ENCODE assay signal across 13 cellular contexts in genomic region chr2:190481339-190481738, GRCh38.
"Had no signal": no experiment of that assay in that cellular context is flagged by ENCODE, and none has a peak within 500 bp of the region (broad histone marks: within the 10 kb centered on the region; RNA-seq: fewer than 3 reads in every experiment).

No MANE protein-coding gene starts in this region.

- H3K36me3 ChIP-seq: heart right ventricle, neutrophil, right atrium auricular region, upper lobe of left lung had no signal

- DNase-seq: activated CD4-positive, alpha-beta memory T cell treated with anti-CD3 and anti-CD28 coated beads for 36 hours; activated CD4-positive, CD25-positive, alpha-beta regulatory T cell treated with anti-CD3 and anti-CD28 coated beads, Interleukin-2, amount 50 U/mL, for 72 hours; activated gamma-delta T cell treated with Interleukin-2 at 50 U/mL for 16 hours; activated naive CD8-positive, alpha-beta T cell treated with anti-CD3 and anti-CD28 coated beads for 36 hours; activated T-cell treated with anti-CD3 and anti-CD28 coated beads, Interleukin-2, amount 50 U/mL, for 72 hours; foreskin melanocyte; heart right ventricle; islet precursor cell; T-helper 2 cell; upper lobe of left lung had no signal

- ATAC-seq: activated T-cell treated with anti-CD3 and anti-CD28 coated beads, Interleukin-2, amount 50 U/mL, for 72 hours; heart right ventricle; stimulated activated effector memory CD8-positive, alpha-beta T cell treated with anti-CD3 and anti-CD28 coated beads, Interleukin-12 subunit alpha, Interleukin-12 subunit beta, amount 100 ng/mL, for 72 hours had no signal

- H3K27me3 Mint-ChIP-seq: activated CD4-positive, alpha-beta memory T cell treated with anti-CD3 and anti-CD28 coated beads for 36 hours; activated naive CD8-positive, alpha-beta T cell treated with anti-CD3 and anti-CD28 coated beads for 36 hours had no signal

- H3K4me3 Mint-ChIP-seq: activated CD4-positive, alpha-beta memory T cell treated with anti-CD3 and anti-CD28 coated beads for 36 hours; activated naive CD8-positive, alpha-beta T cell treated with anti-CD3 and anti-CD28 coated beads for 36 hours; activated T-cell treated with anti-CD3 and anti-CD28 coated beads, Interleukin-2, amount 50 U/mL, for 72 hours; stimulated activated effector memory CD8-positive, alpha-beta T cell treated with anti-CD3 and anti-CD28 coated beads, Interleukin-12 subunit alpha, Interleukin-12 subunit beta, amount 100 ng/mL, for 72 hours had no signal

- H3K36me3 Mint-ChIP-seq: stimulated activated effector memory CD8-positive, alpha-beta T cell treated with anti-CD3 and anti-CD28 coated beads, Interleukin-12 subunit alpha, Interleukin-12 subunit beta, amount 100 ng/mL, for 72 hours had no signal

- H3K4me3 ChIP-seq: heart right ventricle, right atrium auricular region, upper lobe of left lung had no signal

- H3K9me3 ChIP-seq: heart right ventricle, neutrophil, right atrium auricular region, upper lobe of left lung had no signal

- H3K27me3 ChIP-seq: heart right ventricle, neutrophil, right atrium auricular region, upper lobe of left lung had no signal

- H3K9me3 Mint-ChIP-seq: activated T-cell treated with anti-CD3 and anti-CD28 coated beads, Interleukin-2, amount 50 U/mL, for 72 hours; stimulated activated effector memory CD8-positive, alpha-beta T cell treated with anti-CD3 and anti-CD28 coated beads, Interleukin-12 subunit alpha, Interleukin-12 subunit beta, amount 100 ng/mL, for 72 hours had no signal

- H3K27ac ChIP-seq: neutrophil, right atrium auricular region had no signal

- H3K27ac Mint-ChIP-seq: activated CD4-positive, alpha-beta memory T cell treated with anti-CD3 and anti-CD28 coated beads for 36 hours; activated naive CD8-positive, alpha-beta T cell treated with anti-CD3 and anti-CD28 coated beads for 36 hours; activated T-cell treated with anti-CD3 and anti-CD28 coated beads, Interleukin-2, amount 50 U/mL, for 72 hours had no signal
